ENCODE assay signal across 1 cellular context in the genomic region with DNA sequence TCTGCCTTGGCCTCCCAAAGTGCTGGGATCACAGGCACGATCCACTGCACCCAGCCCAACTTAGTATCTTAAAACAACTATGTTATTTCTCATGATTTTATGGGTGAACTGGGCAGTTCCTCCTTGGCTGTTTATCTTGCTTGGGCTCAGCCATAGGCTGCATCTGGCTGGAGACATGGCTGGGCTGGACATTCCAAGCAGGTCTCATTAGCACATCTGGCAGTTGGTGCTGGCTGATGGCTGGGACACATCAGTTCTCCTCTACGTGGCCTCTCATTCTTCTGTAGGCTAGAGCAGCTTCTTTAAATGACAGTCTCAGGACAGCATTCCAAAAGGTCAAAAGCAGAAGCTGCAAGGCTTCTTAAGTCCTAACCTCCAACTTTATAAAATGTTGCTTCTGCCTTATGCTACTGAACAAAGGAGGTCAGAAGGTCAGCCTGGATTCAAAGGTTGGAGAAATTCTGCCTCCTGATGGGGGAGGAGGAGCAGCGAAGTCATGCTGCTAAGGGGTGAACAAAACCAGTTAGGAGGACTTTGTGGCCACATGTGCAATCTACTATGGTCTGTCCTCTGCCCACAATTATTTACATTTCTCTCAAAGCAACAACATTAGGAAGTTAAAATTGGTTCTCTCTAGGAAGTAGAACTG.
TF ChIP-seq lines count a peak whose summit lies in the region.

No MANE protein-coding gene starts in this region.

TF ChIP-seq in HepG2, 621 proteins besides CTCF, POLR2A, EP300 and RAD21 (continues in another document):
- TF ChIP-seq MED1 (CRISPR knock-in tag; IDR thresholded peaks at IDR 0.05) (0 out of 2 replicates have a peak, but pooled peaks have one; percentile 33), ZNF646 (CRISPR knock-in tag; IDR thresholded peaks at IDR 0.05) (no peak), RBFOX2 (IDR thresholded peaks at IDR 0.05; ENCODE audit: low read depth, low read length) (no peak), ZSCAN5A (CRISPR knock-in tag; IDR thresholded peaks at IDR 0.05; ENCODE audit: borderline replicate concordance) (no peak), RXRB (CRISPR knock-in tag; IDR thresholded peaks at IDR 0.05; ENCODE audit: borderline replicate concordance) (peak; percentile 60), THAP9 (CRISPR knock-in tag; IDR thresholded peaks at IDR 0.05; ENCODE audit: borderline replicate concordance) (no peak), ZBTB14 (CRISPR knock-in tag; IDR thresholded peaks at IDR 0.05) (no peak), ZMYM4 (CRISPR knock-in tag; IDR thresholded peaks at IDR 0.05) (peak; percentile 61; the same call in 1 of the 2 replicates), BATF2 (CRISPR knock-in tag; IDR thresholded peaks at IDR 0.05) (no peak), ZNF280D (CRISPR knock-in tag; IDR thresholded peaks at IDR 0.05) (no peak), ONECUT2 (CRISPR knock-in tag; IDR thresholded peaks at IDR 0.05) (no peak), NR2F6 (IDR thresholded peaks at IDR 0.05) (peak; percentile 95), NR2F6 (CRISPR knock-in tag; IDR thresholded peaks at IDR 0.05) (peak; percentile 95), KLF12 (CRISPR knock-in tag; IDR thresholded peaks at IDR 0.05; ENCODE audit: borderline replicate concordance) (no peak), SALL1 (CRISPR knock-in tag; IDR thresholded peaks at IDR 0.05) (peak; percentile 45), NR2F2 (IDR thresholded peaks at IDR 0.05; ENCODE audit: borderline replicate concordance, low read depth) (peak; percentile 81), FIP1L1 (IDR thresholded peaks at IDR 0.05; ENCODE audit: borderline replicate concordance, insufficient read depth, low read depth, low read length) (no peak), HOXA5 (CRISPR knock-in tag; IDR thresholded peaks at IDR 0.05) (no peak), AHDC1 (CRISPR knock-in tag; IDR thresholded peaks at IDR 0.05; ENCODE audit: borderline replicate concordance) (peak; percentile 29; the same call in 1 of the 2 replicates), MIXL1 (CRISPR knock-in tag; IDR thresholded peaks at IDR 0.05) (peak; percentile 18; the same call in 1 of the 2 replicates), ZNF747 (CRISPR knock-in tag; IDR thresholded peaks at IDR 0.05; ENCODE audit: borderline replicate concordance) (no peak), KMT2A (CRISPR knock-in tag; IDR thresholded peaks at IDR 0.05) (no peak)
- TF ChIP-seq, protein P1, sequence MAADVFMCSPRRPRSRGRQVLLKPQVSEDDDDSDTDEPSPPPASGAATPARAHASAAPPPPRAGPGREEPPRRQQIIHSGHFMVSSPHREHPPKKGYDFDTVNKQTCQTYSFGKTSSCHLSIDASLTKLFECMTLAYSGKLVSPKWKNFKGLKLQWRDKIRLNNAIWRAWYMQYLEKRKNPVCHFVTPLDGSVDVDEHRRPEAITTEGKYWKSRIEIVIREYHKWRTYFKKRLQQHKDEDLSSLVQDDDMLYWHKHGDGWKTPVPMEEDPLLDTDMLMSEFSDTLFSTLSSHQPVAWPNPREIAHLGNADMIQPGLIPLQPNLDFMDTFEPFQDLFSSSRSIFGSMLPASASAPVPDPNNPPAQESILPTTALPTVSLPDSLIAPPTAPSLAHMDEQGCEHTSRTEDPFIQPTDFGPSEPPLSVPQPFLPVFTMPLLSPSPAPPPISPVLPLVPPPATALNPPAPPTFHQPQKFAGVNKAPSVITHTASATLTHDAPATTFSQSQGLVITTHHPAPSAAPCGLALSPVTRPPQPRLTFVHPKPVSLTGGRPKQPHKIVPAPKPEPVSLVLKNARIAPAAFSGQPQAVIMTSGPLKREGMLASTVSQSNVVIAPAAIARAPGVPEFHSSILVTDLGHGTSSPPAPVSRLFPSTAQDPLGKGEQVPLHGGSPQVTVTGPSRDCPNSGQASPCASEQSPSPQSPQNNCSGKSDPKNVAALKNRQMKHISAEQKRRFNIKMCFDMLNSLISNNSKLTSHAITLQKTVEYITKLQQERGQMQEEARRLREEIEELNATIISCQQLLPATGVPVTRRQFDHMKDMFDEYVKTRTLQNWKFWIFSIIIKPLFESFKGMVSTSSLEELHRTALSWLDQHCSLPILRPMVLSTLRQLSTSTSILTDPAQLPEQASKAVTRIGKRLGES (CRISPR knock-in tag; IDR thresholded peaks at IDR 0.05; ENCODE audit: borderline replicate concordance) = no peak
